Comparison of ENCODE assay signal across 1 cellular context in the genomic region with DNA sequence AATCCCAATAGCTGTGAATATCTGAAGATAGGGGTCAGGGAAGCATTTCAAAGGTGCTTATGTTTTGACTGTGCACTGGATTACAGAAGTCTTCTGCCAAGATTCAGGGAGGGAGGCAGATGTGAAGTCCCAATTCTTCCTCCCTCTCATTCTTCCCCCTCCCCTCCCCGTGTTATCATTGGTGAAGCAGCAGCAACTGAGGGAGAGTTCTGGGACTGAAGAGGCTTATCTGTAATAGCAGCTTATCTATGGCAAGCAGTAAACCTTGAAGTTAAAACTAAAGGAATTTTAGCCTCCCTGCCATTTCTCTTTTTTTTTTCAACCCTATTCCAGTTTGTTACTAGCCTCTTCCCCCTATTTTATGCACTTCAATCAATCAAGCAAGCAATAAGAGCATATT.
TF ChIP-seq lines count a peak whose summit lies in the region.

No MANE protein-coding gene starts in this region.

TF ChIP-seq in K562, 482 proteins besides CTCF, POLR2A, EP300 and RAD21 (continued from another document and continues in another):
- TF ChIP-seq E4F1 (CRISPR knock-in tag; IDR thresholded peaks at IDR 0.05; ENCODE audit: borderline replicate concordance) (no peak), CBFA2T3 (IDR thresholded peaks at IDR 0.05) (peak; percentile 95), SOX6 (IDR thresholded peaks at IDR 0.05) (peak; percentile 77), MCM3 (IDR thresholded peaks at IDR 0.05) (no peak), ZNF766 (CRISPR knock-in tag; conservative IDR thresholded peaks at IDR 0.05) (0 out of 2 replicates have a peak, but pooled peaks have one; percentile 47), GATA2 (CRISPR knock-in tag; IDR thresholded peaks at IDR 0.05) (peak; percentile 64; the same call in 1 of the 2 replicates), TEAD4 (IDR thresholded peaks at IDR 0.05; ENCODE audit: low read length) (peak; percentile 95), TEAD4 (CRISPR knock-in tag; IDR thresholded peaks at IDR 0.05; ENCODE audit: borderline replicate concordance) (no peak), RNF2 (IDR thresholded peaks at IDR 0.05) (no peak), NEUROD1 (IDR thresholded peaks at IDR 0.05; ENCODE audit: borderline replicate concordance, low read depth, low read length, partially characterized antibody) (peak; percentile 51), DMBX1 (CRISPR knock-in tag; IDR thresholded peaks at IDR 0.05; ENCODE audit: borderline replicate concordance) (peak; percentile 81; the same call in 1 of the 2 replicates), ZBTB11 (CRISPR knock-in tag; IDR thresholded peaks at IDR 0.05) (no peak), ZNF24 (IDR thresholded peaks at IDR 0.05) (peak; percentile 83), ELF4 (CRISPR knock-in tag; IDR thresholded peaks at IDR 0.05) (0 out of 2 replicates have a peak, but pooled peaks have one; percentile 29), KHSRP (IDR thresholded peaks at IDR 0.05) (peak; percentile 51; the same call in 1 of the 2 replicates), MTA2 (IDR thresholded peaks at IDR 0.05; ENCODE audit: low read depth) (peak; percentile 90), FOXM1 (IDR thresholded peaks at IDR 0.05; ENCODE audit: low read depth) (peak; percentile 82), FOXM1 (CRISPR knock-in tag; IDR thresholded peaks at IDR 0.05; ENCODE audit: low read depth) (no peak), TCF3 (CRISPR knock-in tag; IDR thresholded peaks at IDR 0.05) (peak; percentile 87), ZKSCAN1 (IDR thresholded peaks at IDR 0.05; ENCODE audit: low read depth, low read length) (no peak), SAFB2 (IDR thresholded peaks at IDR 0.05; ENCODE audit: borderline replicate concordance, low read depth, low read length, severe bottlenecking) (no peak), NFIC (IDR thresholded peaks at IDR 0.05) (peak; percentile 78), LCOR (CRISPR knock-in tag; IDR thresholded peaks at IDR 0.05) (no peak), SMARCA4 (IDR thresholded peaks at IDR 0.05) (peak; percentile 90), ZNF384 (IDR thresholded peaks at IDR 0.05; ENCODE audit: low read depth, low read length) (peak; percentile 69; the same call in 1 of the 2 replicates), TBL1XR1 (IDR thresholded peaks at IDR 0.05; ENCODE audit: low read length in 2 of 2) (peak in 1 of 2 experiments; percentile 73; a peak in 2 of 4 replicates), ZKSCAN8 (CRISPR knock-in tag; IDR thresholded peaks at IDR 0.05) (peak; percentile 43; the same call in 1 of the 2 replicates), ZNF639 (CRISPR knock-in tag; conservative IDR thresholded peaks at IDR 0.05 in 1 of 2, IDR thresholded peaks at IDR 0.05 in 1 of 2) (peak in 1 of 2 experiments; percentile 54; a peak in 1 of 4 replicates), TAL1 (IDR thresholded peaks at IDR 0.05) (peak; percentile 94), HMGN3 (IDR thresholded peaks at IDR 0.05; ENCODE audit: borderline replicate concordance, extremely low read depth, insufficient read length, low read depth, low read length) (peak; percentile 49), KLF6 (CRISPR knock-in tag; IDR thresholded peaks at IDR 0.05; ENCODE audit: borderline replicate concordance) (no peak), CC2D1A (IDR thresholded peaks at IDR 0.05) (peak; percentile 80; the same call in 1 of the 2 replicates), NCOR1 (IDR thresholded peaks at IDR 0.05) (peak; percentile 90), ARNT (IDR thresholded peaks at IDR 0.05) (peak in 1 of 2 experiments; percentile 53; a peak in 1 of 4 replicates), SMARCC2 (IDR thresholded peaks at IDR 0.05; ENCODE audit: low read depth) (peak; percentile 77), CTBP1 (IDR thresholded peaks at IDR 0.05; ENCODE audit: borderline replicate concordance) (peak; percentile 46; the same call in 1 of the 2 replicates), CBFA2T2 (conservative IDR thresholded peaks at IDR 0.05) (peak; percentile 93), CGGBP1 (CRISPR knock-in tag; IDR thresholded peaks at IDR 0.05) (no peak), STAT5A (IDR thresholded peaks at IDR 0.05; ENCODE audit: borderline replicate concordance, low read length) (peak; percentile 66; the same call in 1 of the 2 replicates), ATF7 (IDR thresholded peaks at IDR 0.05) (peak; percentile 15; the same call in 1 of the 2 replicates), KLF16 (IDR thresholded peaks at IDR 0.05) (peak; percentile 78; the same call in 1 of the 2 replicates), SMAD4 (CRISPR knock-in tag; conservative IDR thresholded peaks at IDR 0.05) (peak; percentile 80), HDAC3 (IDR thresholded peaks at IDR 0.05; ENCODE audit: borderline replicate concordance, partially characterized antibody) (peak; percentile 66), MAZ (CRISPR knock-in tag; conservative IDR thresholded peaks at IDR 0.05 in 1 of 2, IDR thresholded peaks at IDR 0.05 in 1 of 2) (peak; percentile 90 to 93), KDM1A (IDR thresholded peaks at IDR 0.05) (peak; percentile 50 to 69; a peak in 3 of 4 replicates), DPF2 (IDR thresholded peaks at IDR 0.05) (peak; percentile 91), CBX1 (IDR thresholded peaks at IDR 0.05; ENCODE audit: low read depth) (no peak), LEF1 (IDR thresholded peaks at IDR 0.05) (0 out of 2 replicates have a peak, but pooled peaks have one; percentile 43), HES1 (IDR thresholded peaks at IDR 0.05; ENCODE audit: low read depth) (0 out of 2 replicates have a peak, but pooled peaks have one; percentile 42), PML (IDR thresholded peaks at IDR 0.05; ENCODE audit: low read length) (peak; percentile 86), ARID1B (IDR thresholded peaks at IDR 0.05) (peak; percentile 94), EGR1 (conservative IDR thresholded peaks at IDR 0.05) (no peak), CBX8 (IDR thresholded peaks at IDR 0.05; ENCODE audit: borderline replicate concordance, extremely low read depth, low read depth, low read length, poor library complexity, severe bottlenecking) (no peak), SMARCE1 (IDR thresholded peaks at IDR 0.05) (peak; percentile 80), ZNF274 (IDR thresholded peaks at IDR 0.05; ENCODE audit: borderline replicate concordance, low read depth, low read length) (peak; percentile 48; the same call in 1 of the 2 replicates), POLR2AphosphoS5 (IDR thresholded peaks at IDR 0.05; ENCODE audit: control insufficient read depth, insufficient read depth, low read depth, low read length) (peak; percentile 77), TRIM24 (IDR thresholded peaks at IDR 0.05) (peak; percentile 75 to 84), JUND (IDR thresholded peaks at IDR 0.05; ENCODE audit: borderline replicate concordance, low read depth, low read length) (peak; percentile 4; the same call in 1 of the 2 replicates), JUND (tag; IDR thresholded peaks at IDR 0.05; ENCODE audit: borderline replicate concordance, low read depth, low read length) (no peak), ZNF561 (CRISPR knock-in tag; conservative IDR thresholded peaks at IDR 0.05) (no peak), CCNT2 (IDR thresholded peaks at IDR 0.05; ENCODE audit: borderline replicate concordance, extremely low read depth, insufficient read length, low read depth, low read length) (peak; percentile 89), FOXJ2 (tag; IDR thresholded peaks at IDR 0.05) (peak; percentile 54)
- TF ChIP-seq, protein P1, sequence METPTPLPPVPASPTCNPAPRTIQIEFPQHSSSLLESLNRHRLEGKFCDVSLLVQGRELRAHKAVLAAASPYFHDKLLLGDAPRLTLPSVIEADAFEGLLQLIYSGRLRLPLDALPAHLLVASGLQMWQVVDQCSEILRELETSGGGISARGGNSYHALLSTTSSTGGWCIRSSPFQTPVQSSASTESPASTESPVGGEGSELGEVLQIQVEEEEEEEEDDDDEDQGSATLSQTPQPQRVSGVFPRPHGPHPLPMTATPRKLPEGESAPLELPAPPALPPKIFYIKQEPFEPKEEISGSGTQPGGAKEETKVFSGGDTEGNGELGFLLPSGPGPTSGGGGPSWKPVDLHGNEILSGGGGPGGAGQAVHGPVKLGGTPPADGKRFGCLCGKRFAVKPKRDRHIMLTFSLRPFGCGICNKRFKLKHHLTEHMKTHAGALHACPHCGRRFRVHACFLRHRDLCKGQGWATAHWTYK (CRISPR knock-in tag; IDR thresholded peaks at IDR 0.05): peak; percentile 53; the same call in 1 of the 2 replicates
- TF ChIP-seq, protein P2, sequence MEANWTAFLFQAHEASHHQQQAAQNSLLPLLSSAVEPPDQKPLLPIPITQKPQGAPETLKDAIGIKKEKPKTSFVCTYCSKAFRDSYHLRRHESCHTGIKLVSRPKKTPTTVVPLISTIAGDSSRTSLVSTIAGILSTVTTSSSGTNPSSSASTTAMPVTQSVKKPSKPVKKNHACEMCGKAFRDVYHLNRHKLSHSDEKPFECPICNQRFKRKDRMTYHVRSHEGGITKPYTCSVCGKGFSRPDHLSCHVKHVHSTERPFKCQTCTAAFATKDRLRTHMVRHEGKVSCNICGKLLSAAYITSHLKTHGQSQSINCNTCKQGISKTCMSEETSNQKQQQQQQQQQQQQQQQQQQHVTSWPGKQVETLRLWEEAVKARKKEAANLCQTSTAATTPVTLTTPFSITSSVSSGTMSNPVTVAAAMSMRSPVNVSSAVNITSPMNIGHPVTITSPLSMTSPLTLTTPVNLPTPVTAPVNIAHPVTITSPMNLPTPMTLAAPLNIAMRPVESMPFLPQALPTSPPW (CRISPR knock-in tag; IDR thresholded peaks at IDR 0.05): peak; percentile 76
- TF ChIP-seq, protein P3, sequence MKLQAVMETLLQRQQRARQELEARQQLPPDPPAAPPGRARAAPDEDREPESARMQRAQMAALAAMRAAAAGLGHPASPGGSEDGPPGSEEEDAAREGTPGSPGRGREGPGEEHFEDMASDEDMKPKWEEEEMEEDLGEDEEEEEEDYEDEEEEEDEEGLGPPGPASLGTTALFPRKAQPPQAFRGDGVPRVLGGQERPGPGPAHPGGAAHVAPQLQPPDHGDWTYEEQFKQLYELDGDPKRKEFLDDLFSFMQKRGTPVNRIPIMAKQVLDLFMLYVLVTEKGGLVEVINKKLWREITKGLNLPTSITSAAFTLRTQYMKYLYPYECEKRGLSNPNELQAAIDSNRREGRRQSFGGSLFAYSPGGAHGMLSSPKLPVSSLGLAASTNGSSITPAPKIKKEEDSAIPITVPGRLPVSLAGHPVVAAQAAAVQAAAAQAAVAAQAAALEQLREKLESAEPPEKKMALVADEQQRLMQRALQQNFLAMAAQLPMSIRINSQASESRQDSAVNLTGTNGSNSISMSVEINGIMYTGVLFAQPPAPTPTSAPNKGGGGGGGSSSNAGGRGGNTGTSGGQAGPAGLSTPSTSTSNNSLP (IDR thresholded peaks at IDR 0.05; ENCODE audit: borderline replicate concordance, low read depth, low read length): no peak
